8 cellular contexts compared by ENCODE assay signal in genomic region chr17:32141690-32142037, GRCh38. TPM values are rescaled to one million over a fixed set of nuclear protein-coding genes. Genes with fewer than 3 reads are reported as not detected.
DNase-seq lines count a peak whose midpoint lies in the region; ATAC-seq and TF ChIP-seq lines count a peak whose summit lies in the region.

No MANE protein-coding gene starts in this region.

- H3K9ac ChIP-seq in Loucy (ENCODE audit: low read depth, low read length, poor library complexity, severe bottlenecking) = peak overlapping the region; percentile 74

- POLR2A ChIA-PET in naive thymus-derived CD8-positive, alpha-beta T cell (lab: Charles Lee) = interaction anchor here (1.1 to 2.0 kb wide), 3 partner anchors 13 to 133 kb away, joined by 4 to 8 read pairs (median 4); no protein-coding TSS in a partner anchor

- peaks cover 5 to 54% (median 38%) of the 10 kb centered on the region in 4 donors for H3K4me1 Mint-ChIP-seq in naive thymus-derived CD8-positive, alpha-beta T cell

- H3F3A ChIP-seq in Loucy (ENCODE audit: low read depth) = peaks cover 4% of the 10 kb centered on the region; the same call in 1 of the 2 replicates

- DNase-seq in AG10803 (ENCODE audit: low read depth) (no peak), NCI-H2171 (lab: John Stamatoyannopoulos, UW) (no peak), A172 (ENCODE audit: low spot score) (no peak), pons (ENCODE audit: low spot score) (no peak), GM10266 (ENCODE audit: extremely low spot score) (no peak)
- DNase-seq in naive thymus-derived CD8-positive, alpha-beta T cell = no peak

- H3K4me3 ChIP-seq in AG10803 (ENCODE audit: low read length) (peak overlapping the region; percentile 96), Loucy (ENCODE audit: low read length, poor library complexity, severe bottlenecking) (peak overlapping the region; percentile 81), ectodermal cell (ENCODE audit: insufficient read depth, low read depth, low read length) (peak overlapping the region; percentile 63)

- 54 to 55% methylated on average over 9 to 10 of the region's 12 CpGs for whole genome bisulfite sequencing in ectodermal cell, 2 experiments

- H3K9me2 ChIP-seq in Loucy (replicated peaks; ENCODE audit: low read depth, low read length) = no peaks in the 10 kb centered on the region

- peak overlapping the region; percentile 94 for H3K4me2 ChIP-seq in Loucy (ENCODE audit: low read depth, low read length, poor library complexity, severe bottlenecking)

- H3K79me2 ChIP-seq in Loucy (ENCODE audit: insufficient read depth, low read length) = peaks cover 36% of the 10 kb centered on the region

- H3K27me3 ChIP-seq in Loucy (ENCODE audit: insufficient read depth, low read length, poor library complexity, severe bottlenecking) = no peaks in the 10 kb centered on the region
- no peaks in the 10 kb centered on the region for H3K27me3 ChIP-seq in ectodermal cell (ENCODE audit: control insufficient read depth, insufficient read depth, low read length, poor library complexity, severe bottlenecking)

- no peaks in the 10 kb centered on the region for H3K36me3 ChIP-seq in Loucy (ENCODE audit: insufficient read depth, low read length)
- no peaks in the 10 kb centered on the region for H3K36me3 ChIP-seq in ectodermal cell (ENCODE audit: control insufficient read depth, insufficient read depth, low read length)

- H3K27ac Mint-ChIP-seq in naive thymus-derived CD8-positive, alpha-beta T cell = peak overlapping the region; percentile 79 to 93 (median 89)

- peaks cover 11% of the 10 kb centered on the region for H4K20me1 ChIP-seq in Loucy (ENCODE audit: insufficient read depth, low read length, poor library complexity, severe bottlenecking)

- peak overlapping the region; percentile 99 for H2AFZ ChIP-seq in Loucy (ENCODE audit: low read length)

- H3K9me3 Mint-ChIP-seq in naive thymus-derived CD8-positive, alpha-beta T cell = no peaks in the 10 kb centered on the region

- H3K27me3 Mint-ChIP-seq in naive thymus-derived CD8-positive, alpha-beta T cell = no peaks in the 10 kb centered on the region

- ATAC-seq in naive thymus-derived CD8-positive, alpha-beta T cell = no peak

- peak overlapping the region; percentile 72 to 100 (median 86) for H3K4me3 Mint-ChIP-seq in naive thymus-derived CD8-positive, alpha-beta T cell

- peaks cover 0 to 6% (median 0%) of the 10 kb centered on the region in 3 donors for H3K36me3 Mint-ChIP-seq in naive thymus-derived CD8-positive, alpha-beta T cell

- H3K4me1 ChIP-seq in Loucy (ENCODE audit: insufficient read depth, low read length, poor library complexity, severe bottlenecking) = peaks cover 23% of the 10 kb centered on the region
- H3K4me1 ChIP-seq in ectodermal cell (ENCODE audit: control insufficient read depth, insufficient read depth, low read length) = no peaks in the 10 kb centered on the region

- TF ChIP-seq CTCF in AG10803 (conservative IDR thresholded peaks at IDR 0.05; ENCODE audit: low read length) = no peak
- TF ChIP-seq CTCF in Loucy (conservative IDR thresholded peaks at IDR 0.05; ENCODE audit: low read length) = no peak
- no peak for TF ChIP-seq CTCF in GM10266 (IDR thresholded peaks at IDR 0.05; ENCODE audit: control insufficient read depth, insufficient read depth, low read depth, missing control alignments)

- peak overlapping the region; percentile 45 for H3K27ac ChIP-seq in ectodermal cell (ENCODE audit: insufficient read depth, low read depth, low read length, poor library complexity, severe bottlenecking)

- H3K9me3 ChIP-seq in Loucy (ENCODE audit: insufficient read depth, low read depth, low read length) = no peaks in the 10 kb centered on the region
- no peaks in the 10 kb centered on the region for H3K9me3 ChIP-seq in ectodermal cell (ENCODE audit: control insufficient read depth, low read length)

RNA-seq across cellular contexts. Expression of gene RHOT1, which starts 0.6 kb away (rescaled TPM):
- 36.8 TPM for polyA plus RNA-seq in ectodermal cell (2013, experiment 1 of 4)
- polyA plus RNA-seq in ectodermal cell (2013, experiment 2 of 4) = 32.9 TPM
- polyA plus RNA-seq in ectodermal cell (2013, experiment 3 of 4) = 27.9 TPM
- polyA plus RNA-seq in ectodermal cell (2013, experiment 4 of 4) = 34.2 TPM
- 10 to 100 TPM; 32.2 to 35.6 TPM for total RNA-seq in naive thymus-derived CD8-positive, alpha-beta T cell
- 10 to 100 TPM; 17.8 to 26.7 (median 24.7) TPM for polyA plus RNA-seq in naive thymus-derived CD8-positive, alpha-beta T cell
- 86.6 and 112 TPM in 2 replicates for total RNA-seq in A172 (2014; rRNA removed; shearing (Covaris generic))
